In genomic region chr15:68054658-68055223, GRCh38 we compare ENCODE assay signal across 8 cellular contexts. TPM values are rescaled to one million over a fixed set of nuclear protein-coding genes. Genes with fewer than 3 reads are reported as not detected.
DNase-seq lines count a peak whose midpoint lies in the region; FAIRE-seq and TF ChIP-seq lines count a peak whose summit lies in the region.

No MANE protein-coding gene starts in this region.

- TF ChIP-seq CTCF in HFF-Myc (IDR thresholded peaks at IDR 0.05; ENCODE audit: low read depth, low read length, missing control alignments) (no peak), H1 (IDR thresholded peaks at IDR 0.05; ENCODE audit: control extremely low read depth in 1 of 3, insufficient read depth in 1 of 3, low read depth in 1 of 3, low read length in 3 of 3) (no peak)

- H2BK12ac ChIP-seq in H1 (ENCODE audit: low read depth, low read length), result no peak overlapping the region

- no peak for TF ChIP-seq RAD21 in H1 (IDR thresholded peaks at IDR 0.05 in 1 of 2, conservative IDR thresholded peaks at IDR 0.05 in 1 of 2; ENCODE audit: low read depth in 2 of 2, low read length in 2 of 2)

- H3K18ac ChIP-seq in H1 (ENCODE audit: extremely low read depth, low read length), result no peak overlapping the region

- peak overlapping the region; percentile 85 for H3K27ac Mint-ChIP-seq in activated CD4-positive, alpha-beta memory T cell treated with anti-CD3 and anti-CD28 coated beads, Interleukin-2, amount 10 ng/mL, durations not matched to agents 7 days and 5 days

- no peaks in the 10 kb centered on the region for H3K9me3 ChIP-seq in H1 (ENCODE audit: insufficient read depth in 2 of 2, low read depth in 1 of 2, low read length in 1 of 2)
- no peaks in the 10 kb centered on the region for H3K9me3 ChIP-seq in mesodermal cell (ENCODE audit: control insufficient read depth, low read length)

- H3K36me3 ChIP-seq in H1 (ENCODE audit: control insufficient read depth in 2 of 4, insufficient read depth in 4 of 4, low read length in 3 of 4) (peaks cover 0 to 2% (median 0%) of the 10 kb centered on the region in 4 experiments; a peak in 3 of 8 replicates), mesodermal cell (ENCODE audit: control insufficient read depth, insufficient read depth, low read length) (peaks cover 6% of the 10 kb centered on the region)

- peaks cover 6 to 49% of the 10 kb centered on the region in 2 experiments; a peak in 3 of 4 replicates for H3K79me2 ChIP-seq in H1 (ENCODE audit: control insufficient read depth in 1 of 2, insufficient read depth in 2 of 2, low read length in 2 of 2)

- no peak overlapping the region for H3K4ac ChIP-seq in H1 (replicated peaks; ENCODE audit: insufficient read length, low read depth, low read length)

- peak overlapping the region; percentile 93 for H3K4me3 Mint-ChIP-seq in activated CD4-positive, alpha-beta memory T cell treated with anti-CD3 and anti-CD28 coated beads, Interleukin-2, amount 10 ng/mL, durations not matched to agents 7 days and 5 days

- peak overlapping the region; percentile 58 to 86 (median 71) for H3K9ac ChIP-seq in H1 (replicated peaks in 1 of 4; ENCODE audit: extremely low read depth in 1 of 4, low read depth in 3 of 4, low read length in 3 of 4)

- peaks cover 8% of the 10 kb centered on the region; the same call in 1 of the 2 replicates for H3K23me2 ChIP-seq in H1 (ENCODE audit: low read depth, low read length)

- no peak overlapping the region for H2BK15ac ChIP-seq in H1 (ENCODE audit: low read length)

- no peak overlapping the region for H2AK5ac ChIP-seq in H1 (ENCODE audit: low read depth, low read length)

- H3K27me3 ChIP-seq in H1 (replicated peaks in 1 of 4; ENCODE audit: control insufficient read depth in 3 of 4, extremely low read depth in 1 of 4, insufficient read depth in 3 of 4, low read length in 3 of 4), result no peaks in the 10 kb centered on the region; a peak in 1 of 7 replicates

- CTCF ChIA-PET in activated CD4-positive, alpha-beta memory T cell treated with anti-CD3 and anti-CD28 coated beads, Interleukin-2, amount 10 ng/mL, durations not matched to agents 7 days and 5 days (lab: Charles Lee), result interaction anchor here (0.9 kb wide), 1 partner anchor 10 kb away, joined by 3 read pairs; no protein-coding TSS in a partner anchor
- CTCF ChIA-PET in H1 (lab: Charles Lee; ENCODE audit: partially characterized antibody), result interaction anchor here (0.8 to 2.2 kb wide), 4 partner anchors 11 to 100 kb away, joined by 3 to 8 read pairs (median 4); no protein-coding TSS in a partner anchor

- H2AFZ ChIP-seq in H1 (ENCODE audit: low read length), result no peak overlapping the region

- POLR2A ChIA-PET in activated CD4-positive, alpha-beta memory T cell treated with anti-CD3 and anti-CD28 coated beads, Interleukin-2, amount 10 ng/mL, durations not matched to agents 7 days and 5 days (lab: Charles Lee), result interaction anchor here (0.7 to 3.6 kb wide), 30 partner anchors 9 to 762 kb away, joined by 3 to 30 read pairs (median 4); partner anchors contain the start of genes CLN6, FEM1B and MAP2K5
- POLR2A ChIA-PET in H1 (lab: Charles Lee; ENCODE audit: partially characterized antibody), result interaction anchor here (0.5 to 3.2 kb wide), 11 partner anchors 9 to 191 kb away, joined by 3 to 15 read pairs (median 3); no protein-coding TSS in a partner anchor

- H3K56ac ChIP-seq in H1 (replicated peaks; ENCODE audit: insufficient read length, low read depth, low read length), result no peak overlapping the region

- H3K27me3 Mint-ChIP-seq in activated CD4-positive, alpha-beta memory T cell treated with anti-CD3 and anti-CD28 coated beads, Interleukin-2, amount 10 ng/mL, durations not matched to agents 7 days and 5 days, result peaks cover 6% of the 10 kb centered on the region

- DNase-seq in GM04504 (ENCODE audit: low read depth) (peak; percentile 2), HFF-Myc (ENCODE audit: extremely low read depth, low read depth) (no peak), NCI-H2171 (lab: John Stamatoyannopoulos, UW) (peak; percentile 69), H1 (ENCODE audit: low read depth in 1 of 2, low spot score in 2 of 2) (peak; percentile 15 to 86), NCI-H2107 (lab: John Stamatoyannopoulos, UW) (no peak)
- DNase-seq in activated CD4-positive, alpha-beta memory T cell treated with anti-CD3 and anti-CD28 coated beads, Interleukin-2, amount 10 ng/mL, durations not matched to agents 7 days and 5 days, result peak; percentile 44
- peak in 5 of 6 experiments; percentile 38 to 66 (median 47) for DNase-seq in stimulated activated naive CD4-positive, alpha-beta T cell (lab: John Stamatoyannopoulos, UW)

- H3K79me1 ChIP-seq in H1 (ENCODE audit: low read depth, low read length), result no peaks in the 10 kb centered on the region; the same call in 1 of the 2 replicates

- TF ChIP-seq EP300 in H1 (IDR thresholded peaks at IDR 0.05; ENCODE audit: borderline replicate concordance in 1 of 2, low read depth in 2 of 2, low read length in 2 of 2), result no peak

- no peak overlapping the region for H3K14ac ChIP-seq in H1 (ENCODE audit: insufficient read length)

- 6% methylated on average over 9 of the region's 32 CpGs; no CpG with 5 or more reads in 1 of the 2 experiments for WGBS in H1 (ENCODE audit: extremely low coverage in 1 of 2, insufficient coverage in 1 of 2, insufficient read length in 1 of 2, insufficient replicate concordance in 2 of 2, low coverage in 1 of 2, low lambda C conversion rate in 2 of 2, missing lambda C conversion rate in 1 of 2), 2 experiments
- WGBS in mesodermal cell (ENCODE audit: insufficient coverage in 2 of 2), 2 experiments, result 0% methylated on average over 15 to 16 of the region's 32 CpGs

- peaks cover 0 to 5% (median 3%) of the 10 kb centered on the region in 4 experiments; a peak in 3 of 7 replicates for H3K4me1 ChIP-seq in H1 (replicated peaks in 1 of 4; ENCODE audit: control insufficient read depth in 3 of 4, insufficient read depth in 4 of 4, low read length in 3 of 4)
- no peaks in the 10 kb centered on the region for H3K4me1 ChIP-seq in mesodermal cell (ENCODE audit: control insufficient read depth, insufficient read depth, low read length, poor library complexity, severe bottlenecking)

- H3K9me3 Mint-ChIP-seq in activated CD4-positive, alpha-beta memory T cell treated with anti-CD3 and anti-CD28 coated beads, Interleukin-2, amount 10 ng/mL, durations not matched to agents 7 days and 5 days, result no peaks in the 10 kb centered on the region

- no peak overlapping the region for H2BK5ac ChIP-seq in H1 (ENCODE audit: low read depth, low read length)

- no peak overlapping the region for H4K5ac ChIP-seq in H1 (ENCODE audit: insufficient read length, low read depth, low read length)

- no peak overlapping the region for H3K27ac ChIP-seq in H1 (ENCODE audit: low read depth, low read length)
- H3K27ac ChIP-seq in mesodermal cell (ENCODE audit: low read depth, low read length, severe bottlenecking), result peak overlapping the region; percentile 90

- H3K36me3 Mint-ChIP-seq in activated CD4-positive, alpha-beta memory T cell treated with anti-CD3 and anti-CD28 coated beads, Interleukin-2, amount 10 ng/mL, durations not matched to agents 7 days and 5 days (ENCODE audit: low read depth), result peaks cover 25% of the 10 kb centered on the region

- H3K4me1 Mint-ChIP-seq in activated CD4-positive, alpha-beta memory T cell treated with anti-CD3 and anti-CD28 coated beads, Interleukin-2, amount 10 ng/mL, durations not matched to agents 7 days and 5 days, result peaks cover 52% of the 10 kb centered on the region

- peak overlapping the region; percentile 86 for H3K4me3 ChIP-seq in HFF-Myc (replicated peaks; ENCODE audit: low read depth, low read length)
- peak overlapping the region; percentile 85 to 94 (median 91) for H3K4me3 ChIP-seq in H1 (ENCODE audit: extremely low read depth in 1 of 4, insufficient read depth in 2 of 4, low read depth in 3 of 4, low read length in 4 of 4)
- peak overlapping the region; percentile 90 for H3K4me3 ChIP-seq in mesodermal cell (ENCODE audit: extremely low read depth, insufficient read depth, low read length, poor library complexity, severe bottlenecking)

- H4K91ac ChIP-seq in H1 (replicated peaks; ENCODE audit: insufficient read length, low read length), result no peak overlapping the region

- no peak overlapping the region for H2BK20ac ChIP-seq in H1 (ENCODE audit: low read length)

- no peak overlapping the region for H2BK120ac ChIP-seq in H1 (replicated peaks; ENCODE audit: low read depth, low read length)

- peaks cover 4 to 12% of the 10 kb centered on the region in 2 experiments for H4K20me1 ChIP-seq in H1 (replicated peaks in 1 of 2; ENCODE audit: control insufficient read depth in 1 of 2, insufficient read depth in 2 of 2, low read length in 2 of 2)

- no peak overlapping the region for H3K23ac ChIP-seq in H1 (ENCODE audit: insufficient read length)

- no peak for TF ChIP-seq POLR2A in H1 (IDR thresholded peaks at IDR 0.05; ENCODE audit: control extremely low read depth in 1 of 2, low read depth in 2 of 2, low read length in 2 of 2)

- FAIRE-seq in H1 (lab: Jason Lieb, UNC), result no peak

- H4K8ac ChIP-seq in H1 (ENCODE audit: extremely low read depth, insufficient read depth, low read length), result no peak overlapping the region

- peak overlapping the region; percentile 75 to 92 for H3K4me2 ChIP-seq in H1 (ENCODE audit: insufficient read depth in 1 of 2, low read depth in 2 of 2, low read length in 2 of 2)

TF ChIP-seq in H1, 55 proteins besides CTCF, POLR2A, EP300 and RAD21 (continues in another document):
- no peak for TF ChIP-seq SAP30 (IDR thresholded peaks at IDR 0.05; ENCODE audit: insufficient read depth, insufficient replicate concordance, low read length)
- TF ChIP-seq HDAC2 (IDR thresholded peaks at IDR 0.05; ENCODE audit: borderline replicate concordance in 1 of 2, low read depth in 2 of 2, low read length in 2 of 2), result no peak
- TF ChIP-seq FOSL1 (IDR thresholded peaks at IDR 0.05; ENCODE audit: insufficient read depth, low read depth, low read length), result no peak
- TF ChIP-seq RBBP5 (IDR thresholded peaks at IDR 0.05; ENCODE audit: borderline replicate concordance, low read depth, low read length), result peak; percentile 6; the same call in 1 of the 2 replicates
- peak in 1 of 2 experiments; percentile 29; a peak in 2 of 4 replicates for TF ChIP-seq SIN3A (conservative IDR thresholded peaks at IDR 0.05 in 1 of 2, IDR thresholded peaks at IDR 0.05 in 1 of 2; ENCODE audit: low read depth in 1 of 2, low read length in 2 of 2)

RNA-seq across cellular contexts. Expression of gene PIAS1, which starts 0.6 kb away (rescaled TPM):
- 10 to 100 TPM; 39.1 to 43.4 TPM for total RNA-seq in activated CD4-positive, alpha-beta memory T cell treated with anti-CD3 and anti-CD28 coated beads, Interleukin-2, amount 10 ng/mL, durations not matched to agents 7 days and 5 days
- 30.8 and 33.5 TPM in 2 replicates for total RNA-seq in H1 (2021; fragmentation: NEBNext Ultra II Directional; extraction: Animal tissue kit (Norgen Biotek cat#: 25700))
- 29.1 and 34.5 TPM in 2 replicates for polyA plus RNA-seq in H1 (2011; rRNA removed)
- polyA plus RNA-seq in H1 (2011; cell fraction: cytosol; rRNA removed), result 22.2 TPM
- polyA plus RNA-seq in H1 (2011; cell fraction: nucleus; rRNA removed), result 35.8 TPM
- 21.1 to 31.2 TPM (median 29.7 TPM) in 4 replicates for polyA plus RNA-seq in H1 (2012, experiment 1 of 2)
- polyA plus RNA-seq in H1 (2012, experiment 2 of 2), result 5.8 TPM
- 36.5 TPM for polyA plus RNA-seq in H1 (2013, experiment 1 of 2)
- polyA plus RNA-seq in H1 (2013, experiment 2 of 2), result 40.3 TPM
- polyA minus RNA-seq in H1 (2011; rRNA and poly(A)+ RNA removed), result 104 and 146 TPM in 2 replicates
- polyA minus RNA-seq in H1 (2011; cell fraction: cytosol; rRNA and poly(A)+ RNA removed), result 39.8 TPM
- 103 TPM for polyA minus RNA-seq in H1 (2011; cell fraction: nucleus; rRNA and poly(A)+ RNA removed)
- polyA plus RNA-seq in mesodermal cell (2013, experiment 1 of 2), result 38.2 TPM
- 34.7 TPM for polyA plus RNA-seq in mesodermal cell (2013, experiment 2 of 2)

Comparison
In these comparisons a context has a peak if more than half of its experiments do, and no peak if none do; other contexts are left out.
1. DNase-seq: peak in GM04504 (single experiment), NCI-H2171 (single experiment), activated CD4-positive, alpha-beta memory T cell treated with anti-CD3 and anti-CD28 coated beads, Interleukin-2, amount 10 ng/mL, durations not matched to agents 7 days and 5 days (single experiment), H1 (2 of 2) and stimulated activated naive CD4-positive, alpha-beta T cell (5 of 6); none in HFF-Myc (single experiment) and NCI-H2107 (single experiment).
2. Peak in every context shown above with its lines, with median percentiles within 50 percentile points of each other: H3K4me3 ChIP-seq.